ENCODE assay signal across 8 cellular contexts in genomic region chr12:109432842-109433304, GRCh38. TPM values are rescaled to one million over a fixed set of nuclear protein-coding genes. Genes with fewer than 3 reads are reported as not detected.
DNase-seq lines count a peak whose midpoint lies in the region; ATAC-seq and TF ChIP-seq lines count a peak whose summit lies in the region.

No MANE protein-coding gene starts in this region.

- H3K9me3 ChIP-seq in ascending aorta, result no peaks in the 10 kb centered on the region
- no peaks in the 10 kb centered on the region for H3K9me3 ChIP-seq in skeletal muscle tissue (ENCODE audit: control insufficient read depth in 3 of 3, low read length in 3 of 3)

- peak; percentile 61 to 81 (median 76) for TF ChIP-seq CTCF in ascending aorta (IDR thresholded peaks at IDR 0.05)

- H3K36me3 ChIP-seq in ascending aorta (no peaks in the 10 kb centered on the region), skeletal muscle tissue (ENCODE audit: control insufficient read depth in 3 of 3, insufficient read depth in 3 of 3, low read length in 3 of 3) (no peaks in the 10 kb centered on the region)

- peak overlapping the region in 2 of 3 donors; percentile 9 to 15 for H3K9ac ChIP-seq in skeletal muscle tissue (ENCODE audit: low read depth in 1 of 3, low read length in 3 of 3)

- H3K4me3 ChIP-seq in ascending aorta (no peak overlapping the region), skeletal muscle tissue (ENCODE audit: low read length in 3 of 3) (peak overlapping the region in 1 of 3 donors; percentile 57)

- intact Hi-C loops in ascending aorta (cut with DNase I), result loop anchor here (1.0 kb wide), 1 partner anchor 44 kb away; the partner anchor contains the start of genes KCTD10 and UBE3B

- peaks cover 0 to 3% of the 10 kb centered on the region in 2 donors for H3K4me1 ChIP-seq in ascending aorta
- H3K4me1 ChIP-seq in skeletal muscle tissue (ENCODE audit: control insufficient read depth in 3 of 3, insufficient read depth in 3 of 3, low read length in 3 of 3), result peaks cover 4 to 12% (median 9%) of the 10 kb centered on the region in 3 donors

- H3K27ac ChIP-seq in ascending aorta (no peak overlapping the region), skeletal muscle tissue (ENCODE audit: low read depth, low read length) (peak overlapping the region; percentile 0)

- peak; percentile 55 for DNase-seq in A172 (ENCODE audit: low spot score)
- DNase-seq in GM19238 (ENCODE audit: insufficient read length, low spot score), result peak; percentile 37
- DNase-seq in NCI-H2029 (lab: John Stamatoyannopoulos, UW), result peak; percentile 69
- peak; percentile 67 for DNase-seq in T-helper 9 cell
- DNase-seq in ascending aorta (ENCODE audit: low spot score in 2 of 2), result peak; percentile 63 to 91
- peak in 38 of 51 donors; percentile 1 to 63 (median 24) for DNase-seq in hypothalamus (lab: John Stamatoyannopoulos, UW)

- ATAC-seq in HG03442 (IDR thresholded peaks at IDR 0.05; ENCODE audit: unreplicated experiment), result no peak

- H3K27me3 ChIP-seq in ascending aorta, result no peaks in the 10 kb centered on the region
- H3K27me3 ChIP-seq in skeletal muscle tissue (ENCODE audit: control insufficient read depth in 3 of 3, insufficient read depth in 3 of 3, low read length in 3 of 3), result no peaks in the 10 kb centered on the region

RNA-seq across cellular contexts. Expression of gene KCTD10, which starts 44.2 kb away (rescaled TPM):
- 19.6 and 53.6 TPM in 2 replicates for total RNA-seq in A172 (2014; rRNA removed; shearing (Covaris generic))
- total RNA-seq in ascending aorta (102 TPM), skeletal muscle tissue (24.0 TPM)

RNA-seq across cellular contexts. Expression of gene UBE3B, which starts 44.6 kb away (rescaled TPM):
- total RNA-seq in A172 (2014; rRNA removed; shearing (Covaris generic)), result 28.4 and 30.2 TPM in 2 replicates
- total RNA-seq in ascending aorta (19.1 TPM), skeletal muscle tissue (21.4 TPM)

Comparison
In these comparisons a context has a peak if more than half of its experiments do, and no peak if none do; other contexts are left out.
1. DNase-seq: peak in every context shown above with its lines; median percentile 77 in ascending aorta; 69 in NCI-H2029; 67 in T-helper 9 cell; 55 in A172; 37 in GM19238; 24 in hypothalamus.